Comparison of ENCODE assay signal across 36 cellular contexts in genomic region chrX:69995400-69996101, GRCh38. TPM values are rescaled to one million over a fixed set of nuclear protein-coding genes. Genes with fewer than 3 reads are reported as not detected.
"Had no signal": no experiment of that assay in that cellular context is flagged by ENCODE, and none has a peak within 500 bp of the region (broad histone marks: within the 10 kb centered on the region; RNA-seq: fewer than 3 reads in every experiment).

No MANE protein-coding gene starts in this region.

- H3K4me3 ChIP-seq: cardiac muscle cell, PC-9, SJCRH30, SK-N-MC had no signal

- H3K9me3 ChIP-seq: SJCRH30 had no signal

- DNase-seq: activated CD4-positive, alpha-beta memory T cell treated with anti-CD3 and anti-CD28 coated beads, Interleukin-2, amount 10 ng/mL, durations not matched to agents 7 days and 5 days; activated CD4-positive, alpha-beta T cell treated with anti-CD3 and anti-CD28 coated beads for 1 hour; activated CD4-positive, alpha-beta T cell treated with anti-CD3 and anti-CD28 coated beads for 48 hours; activated CD4-positive, CD25-positive, alpha-beta regulatory T cell; activated CD8-positive, alpha-beta memory T cell treated with anti-CD3 and anti-CD28 coated beads for 24 hours; activated CD8-positive, alpha-beta memory T cell treated with anti-CD3 and anti-CD28 coated beads, Interleukin-2, amount 10 ng/mL, durations not matched to agents 7 days and 5 days; activated CD8-positive, alpha-beta memory T cell treated with anti-CD3 and anti-CD28 coated beads, Interleukin-2, amount 50 U/mL, for 48 hours; activated effector memory CD4-positive, alpha-beta T cell treated with Interleukin-2 at 50 U/mL for 16 hours; activated naive CD4-positive, alpha-beta T cell treated with anti-CD3 and anti-CD28 coated beads, Interleukin-2, amount 10 ng/mL, durations not matched to agents 7 days and 5 days; activated naive CD8-positive, alpha-beta T cell treated with anti-CD3 and anti-CD28 coated beads for 36 hours; activated T-cell treated with anti-CD3 and anti-CD28 coated beads, Interleukin-2, amount 50 U/mL, for 48 hours; amniotic stem cell; aorta; MM.1S; MV-4-11; NCI-H1092; NCI-H1436 treated with DMSO at 0.1 percent for 48 hours; NCI-H2029; NCI-H345; NCI-H510A; NCI-H526; NCI-H748 treated with DMSO at 0.1 percent for 48 hours; NK-92 treated with Interleukin-12 subunit alpha and Interleukin-12 subunit beta, amount 100 ng/mL, for 24 hours; PC-9; SHP77; SJCRH30; T1000; WERI-Rb-1 had no signal

- H3K27ac ChIP-seq: cardiac muscle cell, KMS-11, PC-9, RWPE1, SJCRH30, SK-N-MC, WERI-Rb-1 had no signal

- H3K4me1 ChIP-seq: SJCRH30 had no signal

- ATAC-seq: activated CD8-positive, alpha-beta memory T cell treated with anti-CD3 and anti-CD28 coated beads, Interleukin-2, amount 10 ng/mL, durations not matched to agents 7 days and 5 days had no signal

- H3K36me3 ChIP-seq: cardiac muscle cell, SJCRH30, WERI-Rb-1 had no signal

- H3K27me3 ChIP-seq: cardiac muscle cell, SJCRH30 had no signal

RNA-seq across cellular contexts. Expression of gene AWAT2, which starts 54.2 kb away (rescaled TPM):
- total RNA-seq: activated CD4-positive, alpha-beta memory T cell treated with anti-CD3 and anti-CD28 coated beads, Interleukin-2, amount 10 ng/mL, durations not matched to agents 7 days and 5 days; activated CD8-positive, alpha-beta memory T cell treated with anti-CD3 and anti-CD28 coated beads, Interleukin-2, amount 10 ng/mL, durations not matched to agents 7 days and 5 days; activated naive CD8-positive, alpha-beta T cell treated with anti-CD3 and anti-CD28 coated beads for 36 hours; aorta; cardiac muscle cell; LHCN-M2; OCI-LY7; PC-9; SJCRH30; T-helper 1 cell treated with Interleukin-12 subunit alpha and Interleukin-12 subunit beta and Interleukin-4 antibody, amounts not matched to agents 30 ng/mL and 1 ng/mL, for 36 hours; T-helper 2 cell treated with Interferon-gamma antibody and Interleukin-4, amounts not matched to agents 100 ng/mL and 5 ng/mL, for 36 hours had no signal
- polyA plus RNA-seq: aorta, cardiac muscle cell had no signal
